8 cellular contexts compared by ENCODE assay signal in the genomic region with DNA sequence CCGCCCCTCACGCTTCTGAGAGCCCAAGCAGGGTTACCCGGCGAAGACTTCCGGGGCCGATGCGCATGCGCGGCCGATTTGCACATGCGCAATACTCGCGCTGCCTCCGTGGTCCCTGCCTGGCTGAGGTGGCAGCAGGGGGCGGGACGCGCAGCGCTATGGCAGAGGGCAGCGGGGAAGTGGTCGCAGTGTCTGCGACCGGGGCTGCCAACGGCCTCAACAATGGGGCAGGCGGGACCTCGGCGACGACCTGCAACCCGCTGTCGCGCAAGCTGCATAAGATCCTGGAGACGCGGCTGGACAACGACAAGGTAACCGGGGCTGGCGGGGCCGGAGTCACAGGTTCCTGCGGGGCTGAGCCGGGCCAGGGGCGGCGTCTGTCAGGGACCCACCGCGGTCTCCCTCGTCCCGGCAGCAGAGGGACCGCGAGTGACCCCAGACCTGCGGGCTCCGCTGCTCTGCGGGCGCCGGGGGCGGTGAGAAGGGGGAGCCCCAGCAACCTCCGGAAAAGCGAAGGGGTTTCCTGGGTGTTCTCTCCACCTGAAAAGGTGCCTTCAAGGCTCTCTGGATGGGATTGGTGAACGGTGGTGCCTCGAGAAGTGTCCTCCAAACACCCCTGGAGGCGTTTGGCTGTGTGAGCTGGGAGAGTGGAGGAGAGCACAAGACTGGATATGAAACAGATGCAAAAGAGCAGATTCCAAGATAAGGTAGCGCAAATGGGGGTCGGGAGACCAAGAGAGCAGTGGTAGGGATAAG. TPM values are rescaled to one million over a fixed set of nuclear protein-coding genes. Genes with fewer than 3 reads are reported as not detected.
DNase-seq lines count a peak whose midpoint lies in the region; ATAC-seq and TF ChIP-seq lines count a peak whose summit lies in the region.

A gene (plus strand): TSS at position 94 of the 756 bp plus-strand sequence. CDS start 65 bp downstream, at position 159.

- peak within 1 kb of the TSS; percentile 87 to 100 for H3K4me3 Mint-ChIP-seq in activated T-cell treated with anti-CD3 and anti-CD28 coated beads, Interleukin-2, amount 50 U/mL, for 72 hours
- peak within 1 kb of the TSS; percentile 87 to 98 (median 96) for H3K4me3 Mint-ChIP-seq in naive B cell
- peak within 1 kb of the TSS; percentile 84 for H3K4me3 Mint-ChIP-seq in stimulated activated effector memory CD8-positive, alpha-beta T cell treated with anti-CD3 and anti-CD28 coated beads, Interleukin-12 subunit alpha, Interleukin-12 subunit beta, amount 100 ng/mL, for 72 hours

- POLR2A ChIA-PET in Panc1 (lab: Charles Lee) = interaction anchor here (0.6 kb wide), 1 partner anchor 10 kb away, joined by 3 read pairs; no protein-coding TSS in a partner anchor

- DNase-seq in Daoy (ENCODE audit: low read depth) (peak; percentile 86), KBM-7 (peak; percentile 94), Panc1 (ENCODE audit: low read depth, low spot score) (peak; percentile 28), fibroblast of gingiva (ENCODE audit: low read depth) (peak; percentile 77), naive B cell (peak; percentile 94)
- DNase-seq in activated T-cell treated with anti-CD3 and anti-CD28 coated beads, Interleukin-2, amount 50 U/mL, for 72 hours = peak; percentile 93 to 98
- DNase-seq in stimulated activated effector memory CD8-positive, alpha-beta T cell treated with anti-CD3 and anti-CD28 coated beads, Interleukin-12 subunit alpha, Interleukin-12 subunit beta, amount 100 ng/mL, for 72 hours (ENCODE audit: low spot score in 2 of 2) = peak; percentile 97 to 99

- H3K9me3 Mint-ChIP-seq in activated T-cell treated with anti-CD3 and anti-CD28 coated beads, Interleukin-2, amount 50 U/mL, for 72 hours = peaks cover 2 to 3% of the 10 kb centered on the region in 2 donors
- H3K9me3 Mint-ChIP-seq in naive B cell = no peaks in the 10 kb centered on the region
- peaks cover 3% of the 10 kb centered on the region for H3K9me3 Mint-ChIP-seq in stimulated activated effector memory CD8-positive, alpha-beta T cell treated with anti-CD3 and anti-CD28 coated beads, Interleukin-12 subunit alpha, Interleukin-12 subunit beta, amount 100 ng/mL, for 72 hours

- TF ChIP-seq CTCF in Panc1 (IDR thresholded peaks at IDR 0.05) = no peak

- H3K4me1 Mint-ChIP-seq in activated T-cell treated with anti-CD3 and anti-CD28 coated beads, Interleukin-2, amount 50 U/mL, for 72 hours (ENCODE audit: low read depth) = peaks cover 24% of the 10 kb centered on the region
- H3K4me1 Mint-ChIP-seq in naive B cell = peaks cover 22 to 34% (median 25%) of the 10 kb centered on the region in 3 donors
- peaks cover 28% of the 10 kb centered on the region for H3K4me1 Mint-ChIP-seq in stimulated activated effector memory CD8-positive, alpha-beta T cell treated with anti-CD3 and anti-CD28 coated beads, Interleukin-12 subunit alpha, Interleukin-12 subunit beta, amount 100 ng/mL, for 72 hours

- H3K27ac Mint-ChIP-seq in activated T-cell treated with anti-CD3 and anti-CD28 coated beads, Interleukin-2, amount 50 U/mL, for 72 hours = peak within 1 kb of the TSS; percentile 92
- peak within 1 kb of the TSS; percentile 93 to 97 (median 94) for H3K27ac Mint-ChIP-seq in naive B cell
- H3K27ac Mint-ChIP-seq in stimulated activated effector memory CD8-positive, alpha-beta T cell treated with anti-CD3 and anti-CD28 coated beads, Interleukin-12 subunit alpha, Interleukin-12 subunit beta, amount 100 ng/mL, for 72 hours = peak within 1 kb of the TSS; percentile 95

- H3K4me1 ChIP-seq in Panc1 (ENCODE audit: control insufficient read depth, insufficient read depth, low read length) = no peaks in the 10 kb centered on the region; the same call in 1 of the 2 replicates

- in situ Hi-C loops in KBM-7 (cut with MboI; ENCODE audit: low pct_unique_long_range_greater_than_20kb, low sequenced_read_pairs) (no loop called here), Panc1 (cut with HindIII; ENCODE audit: low pct_unique_long_range_greater_than_20kb, low sequenced_read_pairs) (no loop called here)

- no peaks in the 10 kb centered on the region for H3K9me3 ChIP-seq in Panc1 (ENCODE audit: control insufficient read depth, insufficient read depth, low read depth, low read length)

- peak; percentile 94 for ATAC-seq in GM21723 (IDR thresholded peaks at IDR 0.05; ENCODE audit: unreplicated experiment)
- ATAC-seq in Panc1 = peak; percentile 97
- peak; percentile 97 to 99 for ATAC-seq in activated T-cell treated with anti-CD3 and anti-CD28 coated beads, Interleukin-2, amount 50 U/mL, for 72 hours (replicated peaks in 1 of 2)
- ATAC-seq in naive B cell (ENCODE audit: low read depth in 2 of 2) = peak; percentile 88 to 93
- ATAC-seq in stimulated activated effector memory CD8-positive, alpha-beta T cell treated with anti-CD3 and anti-CD28 coated beads, Interleukin-12 subunit alpha, Interleukin-12 subunit beta, amount 100 ng/mL, for 72 hours = peak; percentile 97

- intact Hi-C loops in Panc1 (cut with micrococcal nuclease; ENCODE audit: unreplicated experiment) = no loop called here

- BruUV-seq in Panc1 (replicated peaks; lab: Mats Ljungman, UMichigan) = no TSS peak

- peaks cover 3 to 4% of the 10 kb centered on the region in 2 donors for H3K36me3 Mint-ChIP-seq in activated T-cell treated with anti-CD3 and anti-CD28 coated beads, Interleukin-2, amount 50 U/mL, for 72 hours (ENCODE audit: insufficient read depth in 2 of 2)
- peaks cover 6 to 8% of the 10 kb centered on the region in 2 donors for H3K36me3 Mint-ChIP-seq in naive B cell
- H3K36me3 Mint-ChIP-seq in stimulated activated effector memory CD8-positive, alpha-beta T cell treated with anti-CD3 and anti-CD28 coated beads, Interleukin-12 subunit alpha, Interleukin-12 subunit beta, amount 100 ng/mL, for 72 hours = peaks cover 22% of the 10 kb centered on the region

- no peaks in the 10 kb centered on the region for H3K36me3 ChIP-seq in Panc1 (ENCODE audit: control insufficient read depth, insufficient read depth, low read length)

- H3K27me3 ChIP-seq in Panc1 (ENCODE audit: control insufficient read depth, insufficient read depth, low read length) = no peaks in the 10 kb centered on the region

- H3K4me3 ChIP-seq in Panc1 (ENCODE audit: low read depth in 2 of 2, low read length in 2 of 2) = peak within 1 kb of the TSS; percentile 83 to 85

- no peaks in the 10 kb centered on the region for H3K27me3 Mint-ChIP-seq in activated T-cell treated with anti-CD3 and anti-CD28 coated beads, Interleukin-2, amount 50 U/mL, for 72 hours (ENCODE audit: low read depth)
- peaks cover 0 to 8% (median 6%) of the 10 kb centered on the region in 3 donors for H3K27me3 Mint-ChIP-seq in naive B cell

- CTCF ChIA-PET in Panc1 (lab: Charles Lee) = no interaction called here

- H3K27ac ChIP-seq in Panc1 (ENCODE audit: low read length) = peak within 1 kb of the TSS; percentile 41

RNA-seq across cellular contexts. Expression of the gene that starts here (rescaled TPM):
- total RNA-seq in Daoy (2014; rRNA removed; shearing (Covaris generic)) = 15.7 and 16.8 TPM in 2 replicates
- total RNA-seq in Panc1 (2021; ENCODE audit: unreplicated experiment) = 24.3 TPM
- polyA plus RNA-seq in Panc1 (2012; ENCODE audit: insufficient read length) = 18.3 TPM
- 10 to 100 TPM; 33.0 to 35.2 TPM for total RNA-seq in activated T-cell treated with anti-CD3 and anti-CD28 coated beads, Interleukin-2, amount 50 U/mL, for 72 hours
- polyA plus RNA-seq in naive B cell (ENCODE audit: low read depth in 6 of 6) = 10 to 100 TPM; 14.9 to 20.3 (median 15.8) TPM

Comparison
In these comparisons a context has a peak if more than half of its experiments do, and no peak if none do; other contexts are left out.
1. Peak in every context shown above with its lines: DNase-seq, ATAC-seq, H3K4me3 ChIP-seq and H3K27ac ChIP-seq.
2. DNase-seq: peak in every context shown above with its lines; median percentile 98 in stimulated activated effector memory CD8-positive, alpha-beta T cell treated with anti-CD3 and anti-CD28 coated beads, Interleukin-12 subunit alpha, Interleukin-12 subunit beta, amount 100 ng/mL, for 72 hours; 96 in activated T-cell treated with anti-CD3 and anti-CD28 coated beads, Interleukin-2, amount 50 U/mL, for 72 hours; 94 in KBM-7; 94 in naive B cell; 86 in Daoy; 77 in fibroblast of gingiva; 28 in Panc1.